In the genomic region with DNA sequence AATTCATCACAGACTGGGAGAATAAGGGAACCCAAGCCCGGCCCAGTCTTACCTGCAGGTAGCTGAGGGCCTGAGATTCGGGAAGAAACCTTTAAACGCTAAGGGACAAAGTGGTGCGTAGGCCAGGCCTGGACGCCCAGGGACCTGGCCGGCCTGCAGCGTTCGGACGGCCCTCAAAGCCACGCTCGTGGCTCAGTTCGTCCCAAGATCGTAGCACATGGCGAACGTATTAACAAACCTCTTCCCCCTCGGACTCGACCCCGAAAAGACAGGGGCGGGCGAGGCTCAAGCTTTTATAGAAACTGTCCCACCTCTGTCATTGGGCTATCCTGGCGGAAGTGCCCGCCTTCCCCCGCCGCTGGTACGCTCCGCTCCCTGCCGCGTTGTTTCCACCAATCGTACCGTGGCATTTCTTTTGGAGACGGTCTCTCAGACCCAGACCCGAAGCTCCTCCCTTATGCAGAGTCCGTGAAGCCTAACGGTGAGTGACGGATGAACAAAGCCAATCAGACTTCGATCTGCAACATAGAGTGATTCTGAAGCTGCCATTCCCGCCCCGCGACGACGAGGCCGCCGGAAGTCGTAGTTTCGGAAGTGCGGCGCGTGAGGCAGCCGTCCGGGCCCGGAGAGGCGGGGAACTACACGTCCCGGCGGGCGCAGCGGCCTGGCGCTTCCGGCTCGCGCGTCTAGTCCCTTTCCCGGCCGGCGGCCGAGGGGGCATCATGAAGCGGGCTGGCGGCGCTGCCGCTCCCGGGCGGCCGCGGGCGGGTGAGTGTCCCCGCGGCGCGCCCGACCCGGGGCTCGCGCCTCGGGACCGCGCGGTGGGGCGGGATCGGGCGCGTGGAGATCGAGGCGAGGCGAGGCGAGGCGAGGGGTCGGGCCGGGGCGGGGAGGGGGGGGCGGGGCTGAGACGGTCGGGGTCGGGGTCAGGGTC, we compare ENCODE assay signal across 1 cellular context.
TF ChIP-seq lines count a peak whose summit lies in the region.

A gene (plus strand): TSS at position 692 of the 934 bp plus-strand sequence. CDS start 8,139 bp downstream, outside the sequence.

TF ChIP-seq in K562, 482 proteins besides CTCF, POLR2A, EP300 and RAD21 (continued from another document and continues in another):
- TF ChIP-seq, protein P1, sequence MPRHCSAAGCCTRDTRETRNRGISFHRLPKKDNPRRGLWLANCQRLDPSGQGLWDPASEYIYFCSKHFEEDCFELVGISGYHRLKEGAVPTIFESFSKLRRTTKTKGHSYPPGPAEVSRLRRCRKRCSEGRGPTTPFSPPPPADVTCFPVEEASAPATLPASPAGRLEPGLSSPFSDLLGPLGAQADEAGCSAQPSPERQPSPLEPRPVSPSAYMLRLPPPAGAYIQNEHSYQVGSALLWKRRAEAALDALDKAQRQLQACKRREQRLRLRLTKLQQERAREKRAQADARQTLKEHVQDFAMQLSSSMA (CRISPR knock-in tag; IDR thresholded peaks at IDR 0.05) = 0 out of 2 replicates have a peak, but pooled peaks have one; percentile 66
- TF ChIP-seq, protein P2, sequence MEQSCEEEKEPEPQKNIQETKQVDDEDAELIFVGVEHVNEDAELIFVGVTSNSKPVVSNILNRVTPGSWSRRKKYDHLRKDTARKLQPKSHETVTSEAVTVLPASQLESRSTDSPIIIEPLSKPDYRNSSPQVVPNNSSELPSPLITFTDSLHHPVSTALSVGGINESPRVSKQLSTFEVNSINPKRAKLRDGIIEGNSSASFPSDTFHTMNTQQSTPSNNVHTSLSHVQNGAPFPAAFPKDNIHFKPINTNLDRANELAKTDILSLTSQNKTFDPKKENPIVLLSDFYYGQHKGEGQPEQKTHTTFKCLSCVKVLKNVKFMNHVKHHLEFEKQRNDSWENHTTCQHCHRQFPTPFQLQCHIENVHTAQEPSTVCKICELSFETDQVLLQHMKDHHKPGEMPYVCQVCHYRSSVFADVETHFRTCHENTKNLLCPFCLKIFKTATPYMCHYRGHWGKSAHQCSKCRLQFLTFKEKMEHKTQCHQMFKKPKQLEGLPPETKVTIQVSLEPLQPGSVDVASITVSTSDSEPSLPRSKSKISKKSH (CRISPR knock-in tag; IDR thresholded peaks at IDR 0.05) = 0 out of 2 replicates have a peak, but pooled peaks have one; percentile 25
- TF ChIP-seq ZNF507 (tag; conservative IDR thresholded peaks at IDR 0.05) (no peak), ZNF589 (CRISPR knock-in tag; IDR thresholded peaks at IDR 0.05; ENCODE audit: low read depth) (0 out of 2 replicates have a peak, but pooled peaks have one; percentile 63), BHLHE40 (IDR thresholded peaks at IDR 0.05; ENCODE audit: low read length) (peak; percentile 36; the same call in 1 of the 2 replicates), LCOR (CRISPR knock-in tag; IDR thresholded peaks at IDR 0.05) (peak; percentile 97), ZNF561 (CRISPR knock-in tag; conservative IDR thresholded peaks at IDR 0.05) (no peak), SMAD1 (IDR thresholded peaks at IDR 0.05; ENCODE audit: low read depth, low read length, partially characterized antibody) (peak; percentile 98), ELF1 (tag; IDR thresholded peaks at IDR 0.05) (peak; percentile 99), ZNF263 (CRISPR knock-in tag; IDR thresholded peaks at IDR 0.05; ENCODE audit: borderline replicate concordance) (peak; percentile 72; the same call in 1 of the 2 replicates), CREM (IDR thresholded peaks at IDR 0.05; ENCODE audit: low read depth) (peak; percentile 96), MAZ (CRISPR knock-in tag; conservative IDR thresholded peaks at IDR 0.05 in 1 of 2, IDR thresholded peaks at IDR 0.05 in 1 of 2) (peak; percentile 74 to 83), HOXB6 (CRISPR knock-in tag; IDR thresholded peaks at IDR 0.05; ENCODE audit: borderline replicate concordance) (peak; percentile 85), CCNT2 (IDR thresholded peaks at IDR 0.05; ENCODE audit: borderline replicate concordance, extremely low read depth, insufficient read length, low read depth, low read length) (peak; percentile 48), PCBP1 (IDR thresholded peaks at IDR 0.05; ENCODE audit: low read depth, low read length, poor library complexity, severe bottlenecking) (peak; percentile 30), RBBP5 (IDR thresholded peaks at IDR 0.05; ENCODE audit: borderline replicate concordance, insufficient read depth, low read length, poor library complexity, severe bottlenecking) (peak; percentile 77), CHCHD3 (CRISPR knock-in tag; IDR thresholded peaks at IDR 0.05) (peak; percentile 97), JUND (IDR thresholded peaks at IDR 0.05; ENCODE audit: borderline replicate concordance, low read depth, low read length) (peak; percentile 47; the same call in 1 of the 2 replicates), JUND (tag; IDR thresholded peaks at IDR 0.05; ENCODE audit: borderline replicate concordance, low read depth, low read length) (no peak; the same call in 2 of the 3 replicates), ATF1 (CRISPR knock-in tag; IDR thresholded peaks at IDR 0.05) (peak; percentile 29; the same call in 1 of the 2 replicates), ATF1 (tag; IDR thresholded peaks at IDR 0.05) (peak; percentile 93), LARP7 (IDR thresholded peaks at IDR 0.05) (no peak), SIN3B (IDR thresholded peaks at IDR 0.05; ENCODE audit: low read depth) (peak; percentile 65; the same call in 1 of the 2 replicates), ZNF830 (CRISPR knock-in tag; IDR thresholded peaks at IDR 0.05) (peak; percentile 72; the same call in 1 of the 2 replicates), ZNF224 (CRISPR knock-in tag; IDR thresholded peaks at IDR 0.05) (peak; percentile 82; the same call in 1 of the 2 replicates), NRF1 (conservative IDR thresholded peaks at IDR 0.05 in 1 of 2, IDR thresholded peaks at IDR 0.05 in 1 of 2) (peak; percentile 72 to 78), ZSCAN32 (CRISPR knock-in tag; IDR thresholded peaks at IDR 0.05) (no peak), GABPB1 (CRISPR knock-in tag; IDR thresholded peaks at IDR 0.05) (peak; percentile 97), TCFL5 (CRISPR knock-in tag; conservative IDR thresholded peaks at IDR 0.05) (no peak), ZNF12 (CRISPR knock-in tag; IDR thresholded peaks at IDR 0.05) (peak; percentile 74), ELF4 (CRISPR knock-in tag; IDR thresholded peaks at IDR 0.05) (peak; percentile 91), ZNF3 (CRISPR knock-in tag; IDR thresholded peaks at IDR 0.05) (no peak)
- TF ChIP-seq, protein P3, sequence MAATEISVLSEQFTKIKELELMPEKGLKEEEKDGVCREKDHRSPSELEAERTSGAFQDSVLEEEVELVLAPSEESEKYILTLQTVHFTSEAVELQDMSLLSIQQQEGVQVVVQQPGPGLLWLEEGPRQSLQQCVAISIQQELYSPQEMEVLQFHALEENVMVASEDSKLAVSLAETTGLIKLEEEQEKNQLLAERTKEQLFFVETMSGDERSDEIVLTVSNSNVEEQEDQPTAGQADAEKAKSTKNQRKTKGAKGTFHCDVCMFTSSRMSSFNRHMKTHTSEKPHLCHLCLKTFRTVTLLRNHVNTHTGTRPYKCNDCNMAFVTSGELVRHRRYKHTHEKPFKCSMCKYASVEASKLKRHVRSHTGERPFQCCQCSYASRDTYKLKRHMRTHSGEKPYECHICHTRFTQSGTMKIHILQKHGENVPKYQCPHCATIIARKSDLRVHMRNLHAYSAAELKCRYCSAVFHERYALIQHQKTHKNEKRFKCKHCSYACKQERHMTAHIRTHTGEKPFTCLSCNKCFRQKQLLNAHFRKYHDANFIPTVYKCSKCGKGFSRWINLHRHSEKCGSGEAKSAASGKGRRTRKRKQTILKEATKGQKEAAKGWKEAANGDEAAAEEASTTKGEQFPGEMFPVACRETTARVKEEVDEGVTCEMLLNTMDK (IDR thresholded peaks at IDR 0.05; ENCODE audit: borderline replicate concordance, insufficient read depth, low read depth, low read length, poor library complexity, severe bottlenecking) = peak; percentile 48
- TF ChIP-seq, protein P4, sequence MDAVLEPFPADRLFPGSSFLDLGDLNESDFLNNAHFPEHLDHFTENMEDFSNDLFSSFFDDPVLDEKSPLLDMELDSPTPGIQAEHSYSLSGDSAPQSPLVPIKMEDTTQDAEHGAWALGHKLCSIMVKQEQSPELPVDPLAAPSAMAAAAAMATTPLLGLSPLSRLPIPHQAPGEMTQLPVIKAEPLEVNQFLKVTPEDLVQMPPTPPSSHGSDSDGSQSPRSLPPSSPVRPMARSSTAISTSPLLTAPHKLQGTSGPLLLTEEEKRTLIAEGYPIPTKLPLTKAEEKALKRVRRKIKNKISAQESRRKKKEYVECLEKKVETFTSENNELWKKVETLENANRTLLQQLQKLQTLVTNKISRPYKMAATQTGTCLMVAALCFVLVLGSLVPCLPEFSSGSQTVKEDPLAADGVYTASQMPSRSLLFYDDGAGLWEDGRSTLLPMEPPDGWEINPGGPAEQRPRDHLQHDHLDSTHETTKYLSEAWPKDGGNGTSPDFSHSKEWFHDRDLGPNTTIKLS (IDR thresholded peaks at IDR 0.05; ENCODE audit: borderline replicate concordance, low read depth) = peak; percentile 94
- TF ChIP-seq, protein P5, sequence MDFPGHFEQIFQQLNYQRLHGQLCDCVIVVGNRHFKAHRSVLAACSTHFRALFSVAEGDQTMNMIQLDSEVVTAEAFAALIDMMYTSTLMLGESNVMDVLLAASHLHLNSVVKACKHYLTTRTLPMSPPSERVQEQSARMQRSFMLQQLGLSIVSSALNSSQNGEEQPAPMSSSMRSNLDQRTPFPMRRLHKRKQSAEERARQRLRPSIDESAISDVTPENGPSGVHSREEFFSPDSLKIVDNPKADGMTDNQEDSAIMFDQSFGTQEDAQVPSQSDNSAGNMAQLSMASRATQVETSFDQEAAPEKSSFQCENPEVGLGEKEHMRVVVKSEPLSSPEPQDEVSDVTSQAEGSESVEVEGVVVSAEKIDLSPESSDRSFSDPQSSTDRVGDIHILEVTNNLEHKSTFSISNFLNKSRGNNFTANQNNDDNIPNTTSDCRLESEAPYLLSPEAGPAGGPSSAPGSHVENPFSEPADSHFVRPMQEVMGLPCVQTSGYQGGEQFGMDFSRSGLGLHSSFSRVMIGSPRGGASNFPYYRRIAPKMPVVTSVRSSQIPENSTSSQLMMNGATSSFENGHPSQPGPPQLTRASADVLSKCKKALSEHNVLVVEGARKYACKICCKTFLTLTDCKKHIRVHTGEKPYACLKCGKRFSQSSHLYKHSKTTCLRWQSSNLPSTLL (IDR thresholded peaks at IDR 0.05) = no peak
- TF ChIP-seq, protein P6, sequence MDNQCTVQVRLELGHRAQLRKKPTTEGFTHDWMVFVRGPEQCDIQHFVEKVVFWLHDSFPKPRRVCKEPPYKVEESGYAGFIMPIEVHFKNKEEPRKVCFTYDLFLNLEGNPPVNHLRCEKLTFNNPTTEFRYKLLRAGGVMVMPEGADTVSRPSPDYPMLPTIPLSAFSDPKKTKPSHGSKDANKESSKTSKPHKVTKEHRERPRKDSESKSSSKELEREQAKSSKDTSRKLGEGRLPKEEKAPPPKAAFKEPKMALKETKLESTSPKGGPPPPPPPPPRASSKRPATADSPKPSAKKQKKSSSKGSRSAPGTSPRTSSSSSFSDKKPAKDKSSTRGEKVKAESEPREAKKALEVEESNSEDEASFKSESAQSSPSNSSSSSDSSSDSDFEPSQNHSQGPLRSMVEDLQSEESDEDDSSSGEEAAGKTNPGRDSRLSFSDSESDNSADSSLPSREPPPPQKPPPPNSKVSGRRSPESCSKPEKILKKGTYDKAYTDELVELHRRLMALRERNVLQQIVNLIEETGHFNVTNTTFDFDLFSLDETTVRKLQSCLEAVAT (IDR thresholded peaks at IDR 0.05) = peak; percentile 90 to 91
- TF ChIP-seq, protein P7, sequence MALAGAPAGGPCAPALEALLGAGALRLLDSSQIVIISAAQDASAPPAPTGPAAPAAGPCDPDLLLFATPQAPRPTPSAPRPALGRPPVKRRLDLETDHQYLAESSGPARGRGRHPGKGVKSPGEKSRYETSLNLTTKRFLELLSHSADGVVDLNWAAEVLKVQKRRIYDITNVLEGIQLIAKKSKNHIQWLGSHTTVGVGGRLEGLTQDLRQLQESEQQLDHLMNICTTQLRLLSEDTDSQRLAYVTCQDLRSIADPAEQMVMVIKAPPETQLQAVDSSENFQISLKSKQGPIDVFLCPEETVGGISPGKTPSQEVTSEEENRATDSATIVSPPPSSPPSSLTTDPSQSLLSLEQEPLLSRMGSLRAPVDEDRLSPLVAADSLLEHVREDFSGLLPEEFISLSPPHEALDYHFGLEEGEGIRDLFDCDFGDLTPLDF (CRISPR knock-in tag; IDR thresholded peaks at IDR 0.05) = peak; percentile 36; the same call in 1 of the 2 replicates
- TF ChIP-seq, protein P8, sequence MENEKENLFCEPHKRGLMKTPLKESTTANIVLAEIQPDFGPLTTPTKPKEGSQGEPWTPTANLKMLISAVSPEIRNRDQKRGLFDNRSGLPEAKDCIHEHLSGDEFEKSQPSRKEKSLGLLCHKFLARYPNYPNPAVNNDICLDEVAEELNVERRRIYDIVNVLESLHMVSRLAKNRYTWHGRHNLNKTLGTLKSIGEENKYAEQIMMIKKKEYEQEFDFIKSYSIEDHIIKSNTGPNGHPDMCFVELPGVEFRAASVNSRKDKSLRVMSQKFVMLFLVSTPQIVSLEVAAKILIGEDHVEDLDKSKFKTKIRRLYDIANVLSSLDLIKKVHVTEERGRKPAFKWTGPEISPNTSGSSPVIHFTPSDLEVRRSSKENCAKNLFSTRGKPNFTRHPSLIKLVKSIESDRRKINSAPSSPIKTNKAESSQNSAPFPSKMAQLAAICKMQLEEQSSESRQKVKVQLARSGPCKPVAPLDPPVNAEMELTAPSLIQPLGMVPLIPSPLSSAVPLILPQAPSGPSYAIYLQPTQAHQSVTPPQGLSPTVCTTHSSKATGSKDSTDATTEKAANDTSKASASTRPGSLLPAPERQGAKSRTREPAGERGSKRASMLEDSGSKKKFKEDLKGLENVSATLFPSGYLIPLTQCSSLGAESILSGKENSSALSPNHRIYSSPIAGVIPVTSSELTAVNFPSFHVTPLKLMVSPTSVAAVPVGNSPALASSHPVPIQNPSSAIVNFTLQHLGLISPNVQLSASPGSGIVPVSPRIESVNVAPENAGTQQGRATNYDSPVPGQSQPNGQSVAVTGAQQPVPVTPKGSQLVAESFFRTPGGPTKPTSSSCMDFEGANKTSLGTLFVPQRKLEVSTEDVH (IDR thresholded peaks at IDR 0.05; ENCODE audit: low read depth, partially characterized antibody) = no peak
